10 cellular contexts compared by ENCODE assay signal in the genomic region with DNA sequence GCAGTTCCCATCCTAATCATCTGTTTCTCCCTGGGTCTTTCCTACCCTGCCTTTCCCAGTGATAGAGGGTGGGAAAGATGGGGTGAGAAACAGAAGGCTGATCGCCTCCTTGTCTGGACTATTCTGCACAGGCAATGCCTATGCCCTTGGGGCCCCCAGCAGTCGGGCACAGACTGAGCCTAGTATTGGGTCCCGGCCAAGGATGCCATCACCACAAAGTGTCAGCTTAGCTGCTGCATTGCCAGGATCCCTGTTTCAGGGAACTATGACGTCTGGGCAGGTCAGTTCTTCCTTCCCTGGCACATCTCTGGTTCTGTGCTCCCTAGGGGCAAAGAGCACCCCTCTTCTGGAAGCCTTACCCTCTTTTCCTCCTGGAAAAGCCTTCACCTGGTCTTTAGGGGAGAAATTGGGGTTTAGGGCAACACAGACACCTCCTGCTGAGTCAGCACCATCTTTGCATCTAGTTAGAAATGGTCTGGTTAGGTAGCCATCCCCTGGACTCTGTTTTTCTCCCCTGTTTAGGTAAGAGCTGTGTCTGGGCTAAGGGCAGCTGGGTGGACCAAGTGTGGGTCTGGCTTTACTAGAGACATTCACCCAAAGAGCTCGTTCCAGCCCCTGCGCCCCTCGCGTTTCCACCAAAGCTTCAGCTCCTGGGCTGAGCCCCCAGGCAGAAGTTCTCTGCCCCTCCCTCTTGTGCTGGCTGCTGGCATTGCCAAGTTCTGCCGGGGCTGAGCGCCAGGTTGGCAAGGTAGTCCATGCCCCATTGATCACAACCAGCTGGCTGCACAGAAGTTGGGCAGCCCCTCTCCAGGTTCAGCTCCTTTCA. TPM values are rescaled to one million over a fixed set of nuclear protein-coding genes. Genes with fewer than 3 reads are reported as not detected.
A peak's percentile ranks its signal among the peaks of the same experiment; 100 is the strongest.
DNase-seq lines count a peak whose midpoint lies in the region; ATAC-seq, FAIRE-seq and TF ChIP-seq lines count a peak whose summit lies in the region.
"Had no signal": no experiment of that assay in that cellular context is flagged by ENCODE, and none has a peak within 500 bp of the region (broad histone marks: within the 10 kb centered on the region; RNA-seq: fewer than 3 reads in every experiment).

No MANE protein-coding gene starts in this region.

- peak; percentile 13 for DNase-seq in NCI-H345 (lab: John Stamatoyannopoulos, UW)
- no peak for DNase-seq in NCI-H345 treated with DMSO at 0.1 percent for 48 hours (lab: John Stamatoyannopoulos, UW; ENCODE audit: unreplicated experiment)
- DNase-seq in effector memory CD8-positive, alpha-beta T cell, result no peak
- DNase-seq in tibial artery, result no peak
- DNase-seq in GM12892 (ENCODE audit: insufficient read length), result no peak
- DNase-seq in HCEC 1CT, result no peak
- DNase-seq in GM13976 (ENCODE audit: low spot score), result no peak
- DNase-seq: activated T-cell treated with anti-CD3 and anti-CD28 coated beads, Interleukin-2, amount 50 U/mL, for 1 hour; SHP77 treated with DMSO at 0.1 percent for 48 hours had no signal

- no peaks in the 10 kb centered on the region for H3K9me3 Mint-ChIP-seq in effector memory CD8-positive, alpha-beta T cell

- H3K36me3 ChIP-seq in muscle layer of duodenum (ENCODE audit: control insufficient read depth in 1 of 2, insufficient read depth in 2 of 2, low read length in 2 of 2) (no peaks in the 10 kb centered on the region), tibial artery (no peaks in the 10 kb centered on the region)

- peak overlapping the region; percentile 52 to 71 for H3K4me3 ChIP-seq in muscle layer of duodenum (ENCODE audit: low read depth in 1 of 2, low read length in 2 of 2)
- peak overlapping the region; percentile 52 to 69 for H3K4me3 ChIP-seq in tibial artery

- peak overlapping the region; percentile 70 to 79 for H3K4me3 Mint-ChIP-seq in effector memory CD8-positive, alpha-beta T cell

- ATAC-seq in effector memory CD8-positive, alpha-beta T cell (replicated peaks), result no peak

- H3K27ac Mint-ChIP-seq in effector memory CD8-positive, alpha-beta T cell, result no peak overlapping the region

- TF ChIP-seq CTCF in tibial artery (IDR thresholded peaks at IDR 0.05), result no peak
- TF ChIP-seq CTCF in GM13976 (IDR thresholded peaks at IDR 0.05; ENCODE audit: borderline replicate concordance, control extremely low read depth, extremely low read depth, insufficient read depth, missing control alignments), result no peak

- no peak for FAIRE-seq in GM12892 (lab: Jason Lieb, UNC)

- H3K27me3 ChIP-seq in muscle layer of duodenum (ENCODE audit: low read depth, low read length) (peaks cover 13% of the 10 kb centered on the region), tibial artery (peaks cover 0 to 3% of the 10 kb centered on the region in 2 donors)

- no peaks in the 10 kb centered on the region for H3K9me3 ChIP-seq in muscle layer of duodenum (ENCODE audit: control insufficient read depth in 1 of 2, low read length in 2 of 2)
- H3K9me3 ChIP-seq in tibial artery, result no peaks in the 10 kb centered on the region

- H3K4me1 ChIP-seq in muscle layer of duodenum (ENCODE audit: control insufficient read depth in 1 of 2, insufficient read depth in 2 of 2, low read length in 2 of 2) (peaks cover 0 to 22% of the 10 kb centered on the region in 2 donors), tibial artery (peaks cover 0 to 31% (median 20%) of the 10 kb centered on the region in 4 donors)

- H3K27ac ChIP-seq in muscle layer of duodenum (ENCODE audit: low read length) (peak overlapping the region; percentile 23), tibial artery (peak overlapping the region; percentile 41 to 52)

- peaks cover 14 to 15% of the 10 kb centered on the region in 2 donors for H3K4me1 Mint-ChIP-seq in effector memory CD8-positive, alpha-beta T cell (ENCODE audit: low read depth in 2 of 2)

- TF ChIP-seq POLR2A in GM12892 (IDR thresholded peaks at IDR 0.05; ENCODE audit: low read depth, low read length), result no peak

- intact Hi-C loops in tibial artery (cut with DNase I; ENCODE audit: low total_unique reads), result loop anchor here (5.0 kb wide), 2 partner anchors 34 to 214 kb away; no protein-coding TSS in a partner anchor

- no peaks in the 10 kb centered on the region for H3K36me3 Mint-ChIP-seq in effector memory CD8-positive, alpha-beta T cell (ENCODE audit: insufficient read depth)

- peaks cover 67 to 94% of the 10 kb centered on the region in 2 donors for H3K27me3 Mint-ChIP-seq in effector memory CD8-positive, alpha-beta T cell

- in situ Hi-C loops in GM13976 (cut with MboI; ENCODE audit: low sequenced_read_pairs, unreplicated experiment), result loop anchor here (10.0 kb wide), 1 partner anchor 212 kb away; no protein-coding TSS in a partner anchor

RNA-seq across cellular contexts. Expression of a gene that starts 2.0 kb away (rescaled TPM):
- polyA plus RNA-seq in GM12892 (2012; ENCODE audit: missing spikeins), result not detected

RNA-seq across cellular contexts. Expression of a gene that starts 22.0 kb away (rescaled TPM):
- not detected for polyA plus RNA-seq in GM12892 (2012; ENCODE audit: missing spikeins)
